Comparison of ENCODE assay signal across 20 cellular contexts in the genomic region with DNA sequence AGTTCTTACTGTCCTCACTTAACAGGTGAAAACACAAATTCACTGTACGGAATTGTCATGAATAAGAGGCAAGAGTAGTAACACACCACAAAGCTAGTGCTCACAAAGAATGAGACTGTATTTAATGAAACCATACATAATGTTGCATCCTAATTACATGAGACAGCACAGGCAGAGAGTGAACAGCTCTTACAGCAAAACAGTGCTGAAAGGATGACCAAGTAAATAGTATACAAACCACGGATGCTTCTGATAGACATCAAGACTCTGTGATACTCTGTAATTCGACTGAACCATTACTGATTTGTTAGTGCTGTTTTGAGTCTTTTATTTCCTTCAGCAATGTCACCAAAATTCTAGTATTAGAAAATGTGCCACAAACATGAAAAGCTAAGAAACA.
"Had no signal": no experiment of that assay in that cellular context is flagged by ENCODE, and none has a peak within 500 bp of the region (broad histone marks: within the 10 kb centered on the region; RNA-seq: fewer than 3 reads in every experiment).

No MANE protein-coding gene starts in this region.

- H3K36me3 Mint-ChIP-seq: activated naive CD4-positive, alpha-beta T cell treated with anti-CD3 and anti-CD28 coated beads, Interleukin-2, amount 50 U/mL, for 24 hours; immature natural killer cell had no signal

- ATAC-seq: activated T-cell treated with anti-CD3 and anti-CD28 coated beads, Interleukin-2, amount 50 U/mL, for 4 hours; esophagus mucosa; gastroesophageal sphincter; naive thymus-derived CD4-positive, alpha-beta T cell had no signal

- H3K9me3 ChIP-seq: adrenal gland, gastroesophageal sphincter, left ventricle myocardium inferior, tibial nerve, uterus had no signal

- H3K27ac ChIP-seq: adrenal gland, gastroesophageal sphincter, uterus, WERI-Rb-1 had no signal

- H3K27me3 ChIP-seq: adrenal gland, gastroesophageal sphincter, heart right ventricle, uterus had no signal

- H3K27ac Mint-ChIP-seq: activated naive CD4-positive, alpha-beta T cell treated with anti-CD3 and anti-CD28 coated beads, Interleukin-2, amount 50 U/mL, for 24 hours; dendritic cell treated with granulocyte-macrophage colony-stimulating factor and Interleukin-4, amounts not matched to agents 40 ng/mL and 50 ng/mL, for 4 days; immature natural killer cell had no signal

- H3K4me3 ChIP-seq: adrenal gland, gastroesophageal sphincter, heart right ventricle, left ventricle myocardium inferior, tibial nerve, uterus had no signal

- DNase-seq: activated CD4-positive, alpha-beta T cell treated with anti-CD3 and anti-CD28 coated beads for 1 hour; activated CD4-positive, alpha-beta T cell treated with anti-CD3 and anti-CD28 coated beads, Interleukin-2, amount 50 U/mL, for 48 hours; activated effector memory CD4-positive, alpha-beta T cell treated with anti-CD3 and anti-CD28 coated beads, Interleukin-2, amount 50 U/mL, for 16 hours; activated T-cell treated with anti-CD3 and anti-CD28 coated beads, Interleukin-2, amount 50 U/mL, for 4 hours; adrenal gland; effector CD8-positive, alpha-beta T cell; heart right ventricle; immature natural killer cell; kidney glomerular epithelial cell; left ventricle myocardium inferior; naive thymus-derived CD4-positive, alpha-beta T cell; stimulated activated CD4-positive, alpha-beta T cell treated with anti-CD3 and anti-CD28 coated beads, Interleukin-2, amount 100 ng/mL, for 24 hours; stimulated activated naive CD4-positive, alpha-beta T cell treated with Interleukin-2 at 50 U/mL for 16 hours; uterus; WERI-Rb-1 had no signal

- H3K27me3 Mint-ChIP-seq: dendritic cell treated with granulocyte-macrophage colony-stimulating factor and Interleukin-4, amounts not matched to agents 40 ng/mL and 50 ng/mL, for 4 days had no signal

- H3K4me1 Mint-ChIP-seq: activated naive CD4-positive, alpha-beta T cell treated with anti-CD3 and anti-CD28 coated beads, Interleukin-2, amount 50 U/mL, for 24 hours; immature natural killer cell had no signal

- H3K36me3 ChIP-seq: adrenal gland, gastroesophageal sphincter, heart right ventricle, left ventricle myocardium inferior, tibial nerve, uterus, WERI-Rb-1 had no signal

- H3K4me3 Mint-ChIP-seq: activated naive CD4-positive, alpha-beta T cell treated with anti-CD3 and anti-CD28 coated beads, Interleukin-2, amount 50 U/mL, for 24 hours; activated T-cell treated with anti-CD3 and anti-CD28 coated beads, Interleukin-2, amount 50 U/mL, for 4 hours; dendritic cell treated with granulocyte-macrophage colony-stimulating factor and Interleukin-4, amounts not matched to agents 40 ng/mL and 50 ng/mL, for 4 days; immature natural killer cell had no signal

- H3K9me3 Mint-ChIP-seq: activated naive CD4-positive, alpha-beta T cell treated with anti-CD3 and anti-CD28 coated beads, Interleukin-2, amount 50 U/mL, for 24 hours; activated T-cell treated with anti-CD3 and anti-CD28 coated beads, Interleukin-2, amount 50 U/mL, for 4 hours; immature natural killer cell had no signal
